ENCODE assay signal across 12 cellular contexts in genomic region chr20:30284533-30284932, GRCh38.
DNase-seq lines count a peak whose midpoint lies in the region; ATAC-seq and TF ChIP-seq lines count a peak whose summit lies in the region.
"Had no signal": no experiment of that assay in that cellular context is flagged by ENCODE, and none has a peak within 500 bp of the region (broad histone marks: within the 10 kb centered on the region; RNA-seq: fewer than 3 reads in every experiment).

No MANE protein-coding gene starts in this region.

- H3K4ac ChIP-seq in neuronal stem cell (ENCODE audit: low read length): no peak overlapping the region

- no peaks in the 10 kb centered on the region for H3K9me3 ChIP-seq in CD4-positive, CD25-positive, alpha-beta regulatory T cell (ENCODE audit: control insufficient read depth in 2 of 2, low read length in 2 of 2)
- H3K9me3 ChIP-seq in HUES64 (ENCODE audit: insufficient read depth, low read depth, low read length) (peaks cover 6% of the 10 kb centered on the region; the same call in 1 of the 2 replicates), colonic mucosa (no peaks in the 10 kb centered on the region), neuronal stem cell (replicated peaks in 1 of 2; ENCODE audit: control insufficient read depth in 2 of 2, insufficient read depth in 1 of 2, low read depth in 1 of 2, low read length in 2 of 2) (no peaks in the 10 kb centered on the region)
- H3K9me3 ChIP-seq: vagina had no signal

- H3K36me3 ChIP-seq in CD4-positive, CD25-positive, alpha-beta regulatory T cell (ENCODE audit: control insufficient read depth, insufficient read depth, low read length): no peaks in the 10 kb centered on the region
- H3K36me3 ChIP-seq in HUES64 (ENCODE audit: insufficient read depth, low read length) (no peaks in the 10 kb centered on the region), colonic mucosa (no peaks in the 10 kb centered on the region), neuronal stem cell (replicated peaks in 1 of 2; ENCODE audit: control insufficient read depth in 2 of 2, insufficient read depth in 2 of 2, low read length in 2 of 2) (no peaks in the 10 kb centered on the region), H7 (replicated peaks; ENCODE audit: control insufficient read depth, insufficient read depth, low read length) (no peaks in the 10 kb centered on the region)
- H3K36me3 ChIP-seq: vagina had no signal

- no peak for DNase-seq in CD4-positive, CD25-positive, alpha-beta regulatory T cell
- no peak for DNase-seq in colonic mucosa
- no peak for DNase-seq in neuronal stem cell (ENCODE audit: low spot score)
- no peak for DNase-seq in H7
- DNase-seq in stimulated activated CD4-positive, alpha-beta T cell treated with anti-CD3 and anti-CD28 coated beads, Interleukin-15, amount 100 ng/mL, for 24 hours: no peak
- no peak for DNase-seq in NCI-H526 (lab: John Stamatoyannopoulos, UW)
- DNase-seq: DMS153, foreskin melanocyte had no signal

- H2BK120ac ChIP-seq in neuronal stem cell (ENCODE audit: low read depth, low read length): no peak overlapping the region

- H2BK12ac ChIP-seq in neuronal stem cell (ENCODE audit: low read length): no peak overlapping the region

- no peaks in the 10 kb centered on the region for H3K79me1 ChIP-seq in neuronal stem cell (ENCODE audit: low read depth, low read length)

- no peak overlapping the region for H2AK5ac ChIP-seq in neuronal stem cell (ENCODE audit: low read depth, low read length)

- no peak for ATAC-seq in CD4-positive, CD25-positive, alpha-beta regulatory T cell (ENCODE audit: low read depth in 2 of 2)
- no peak for ATAC-seq in HG03108 (IDR thresholded peaks at IDR 0.05; ENCODE audit: unreplicated experiment)

- peaks cover 0 to 19% (median 4%) of the 10 kb centered on the region in 7 donors for H3K9me3 Mint-ChIP-seq in CD4-positive, CD25-positive, alpha-beta regulatory T cell

- H3K18ac ChIP-seq in neuronal stem cell (ENCODE audit: low read length): no peak overlapping the region

- H3K27ac Mint-ChIP-seq in CD4-positive, CD25-positive, alpha-beta regulatory T cell: peak overlapping the region in 2 of 3 donors; percentile 32 to 71
- H3K27ac Mint-ChIP-seq: brain had no signal

- no peak overlapping the region for H2BK15ac ChIP-seq in neuronal stem cell (ENCODE audit: low read length)

- H3K4me2 ChIP-seq in neuronal stem cell (ENCODE audit: insufficient read depth, low read length, poor library complexity, severe bottlenecking): no peak overlapping the region

- H3K27me3 Mint-ChIP-seq in CD4-positive, CD25-positive, alpha-beta regulatory T cell: no peaks in the 10 kb centered on the region
- H3K27me3 Mint-ChIP-seq: brain had no signal

- H3K27me3 ChIP-seq in CD4-positive, CD25-positive, alpha-beta regulatory T cell (ENCODE audit: control insufficient read depth, insufficient read depth, low read length): no peaks in the 10 kb centered on the region
- no peaks in the 10 kb centered on the region for H3K27me3 ChIP-seq in HUES64 (ENCODE audit: insufficient read depth, low read length)
- H3K27me3 ChIP-seq in colonic mucosa: no peaks in the 10 kb centered on the region
- H3K27me3 ChIP-seq in neuronal stem cell (ENCODE audit: control insufficient read depth in 3 of 3, insufficient read depth in 3 of 3, low read depth in 1 of 3, low read length in 3 of 3): no peaks in the 10 kb centered on the region
- no peaks in the 10 kb centered on the region for H3K27me3 ChIP-seq in H7 (ENCODE audit: control insufficient read depth, insufficient read depth, low read length)
- H3K27me3 ChIP-seq: vagina had no signal

- peak overlapping the region; percentile 55 for H3K27ac ChIP-seq in CD4-positive, CD25-positive, alpha-beta regulatory T cell (ENCODE audit: insufficient read depth, low read length, poor library complexity, severe bottlenecking)
- H3K27ac ChIP-seq in HUES64 (ENCODE audit: low read depth, low read length) (no peak overlapping the region), colonic mucosa (no peak overlapping the region), neuronal stem cell (replicated peaks; ENCODE audit: low read length) (no peak overlapping the region)
- H3K27ac ChIP-seq: vagina had no signal

- no peak for TF ChIP-seq CTCF in colonic mucosa (IDR thresholded peaks at IDR 0.05)

- no peak overlapping the region for H2AFZ ChIP-seq in neuronal stem cell (ENCODE audit: low read length)

- H3K4me1 ChIP-seq in CD4-positive, CD25-positive, alpha-beta regulatory T cell (ENCODE audit: control insufficient read depth, insufficient read depth, low read length, poor library complexity, severe bottlenecking): peaks cover 3% of the 10 kb centered on the region
- H3K4me1 ChIP-seq in HUES64 (ENCODE audit: insufficient read depth, low read length) (no peaks in the 10 kb centered on the region), colonic mucosa (no peaks in the 10 kb centered on the region), neuronal stem cell (ENCODE audit: control insufficient read depth in 2 of 2, insufficient read depth in 1 of 2, low read depth in 1 of 2, low read length in 2 of 2) (no peaks in the 10 kb centered on the region)
- H3K4me1 ChIP-seq: vagina had no signal

- H3K9ac ChIP-seq in HUES64 (ENCODE audit: low read depth, low read length) (no peak overlapping the region), colonic mucosa (ENCODE audit: low read depth in 2 of 2, low read length in 2 of 2) (no peak overlapping the region), neuronal stem cell (ENCODE audit: low read depth, low read length, poor library complexity) (no peak overlapping the region)

- H2BK5ac ChIP-seq in neuronal stem cell (ENCODE audit: low read length): no peak overlapping the region

- no peaks in the 10 kb centered on the region for H3K36me3 Mint-ChIP-seq in CD4-positive, CD25-positive, alpha-beta regulatory T cell

- H4K8ac ChIP-seq in neuronal stem cell (ENCODE audit: low read depth, low read length): no peak overlapping the region

- no peak overlapping the region for H4K91ac ChIP-seq in neuronal stem cell (ENCODE audit: low read depth, low read length, poor library complexity)

- H3K4me1 Mint-ChIP-seq in CD4-positive, CD25-positive, alpha-beta regulatory T cell: peaks cover 6 to 38% (median 13%) of the 10 kb centered on the region in 4 donors
- H3K4me1 Mint-ChIP-seq: brain had no signal

- peak overlapping the region; percentile 26 for H3K4me3 ChIP-seq in CD4-positive, CD25-positive, alpha-beta regulatory T cell (ENCODE audit: low read depth, low read length)
- H3K4me3 ChIP-seq in HUES64 (ENCODE audit: low read length) (peak overlapping the region; percentile 46; the same call in 1 of the 2 replicates), colonic mucosa (peak overlapping the region; percentile 27), neuronal stem cell (ENCODE audit: low read length in 2 of 2) (no peak overlapping the region), H7 (ENCODE audit: insufficient read depth, low read depth, low read length) (no peak overlapping the region)

- intact Hi-C loops in colonic mucosa (cut with DNase I): no loop called here

- 91% methylated on average over 19 of the region's 19 CpGs for WGBS in HUES64
- no CpG with 5 or more reads among the region's 19 CpGs for WGBS in neuronal stem cell (ENCODE audit: extremely low coverage in 2 of 2, insufficient read length in 2 of 2, insufficient replicate concordance in 1 of 2), 2 donors

- H3K4me3 Mint-ChIP-seq in CD4-positive, CD25-positive, alpha-beta regulatory T cell: peak overlapping the region in 3 of 4 donors; percentile 62 to 92 (median 92)

- H3K23ac ChIP-seq in neuronal stem cell (ENCODE audit: low read depth, low read length, poor library complexity): no peak overlapping the region

- H3K14ac ChIP-seq in neuronal stem cell (ENCODE audit: low read length): peak overlapping the region; percentile 56

Comparison
In these comparisons a context has a peak if more than half of its experiments do, and no peak if none do; other contexts are left out.
1. H3K4me3 ChIP-seq: peak in CD4-positive, CD25-positive, alpha-beta regulatory T cell (single experiment), HUES64 (single experiment) and colonic mucosa (single experiment); none in neuronal stem cell (0 of 2) and H7 (single experiment).